8 cellular contexts compared by ENCODE assay signal in the genomic region with DNA sequence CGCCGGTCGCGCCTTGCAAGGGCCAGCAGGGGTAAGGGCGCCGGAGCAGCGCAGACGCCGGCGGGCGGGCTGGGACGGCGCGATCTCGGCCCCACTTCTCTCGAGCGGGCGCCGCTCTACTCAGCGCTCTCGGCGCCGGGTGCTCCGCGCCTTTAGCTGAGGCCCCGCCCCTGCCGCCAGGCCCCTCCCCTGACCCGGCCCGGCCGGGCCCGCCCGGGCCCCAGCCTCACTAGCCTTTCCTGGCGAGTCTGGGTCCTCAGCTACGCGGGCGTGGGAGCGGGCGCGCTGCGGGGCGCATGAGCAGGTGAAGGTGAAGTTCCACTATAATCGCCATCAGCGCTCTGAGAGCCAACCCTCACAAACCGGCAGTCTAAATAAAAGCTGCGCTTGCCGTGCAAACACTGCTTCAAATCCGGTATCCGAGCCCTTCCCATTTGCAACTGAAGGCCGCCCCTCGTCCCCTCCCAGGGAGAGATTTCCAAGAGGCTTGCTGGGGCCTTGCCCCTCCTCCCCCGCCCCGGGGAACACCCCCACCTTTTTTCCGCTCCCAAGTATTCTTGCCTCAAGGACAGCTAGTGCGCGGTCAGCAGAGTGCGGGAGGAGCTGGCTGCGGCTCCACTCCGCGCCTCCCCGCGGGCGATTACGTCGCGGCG. TPM values are rescaled to one million over a fixed set of nuclear protein-coding genes. Genes with fewer than 3 reads are reported as not detected.
A peak's percentile ranks its signal among the peaks of the same experiment; 100 is the strongest.
DNase-seq lines count a peak whose midpoint lies in the region; ATAC-seq, FAIRE-seq and TF ChIP-seq lines count a peak whose summit lies in the region.

A gene with protein sequence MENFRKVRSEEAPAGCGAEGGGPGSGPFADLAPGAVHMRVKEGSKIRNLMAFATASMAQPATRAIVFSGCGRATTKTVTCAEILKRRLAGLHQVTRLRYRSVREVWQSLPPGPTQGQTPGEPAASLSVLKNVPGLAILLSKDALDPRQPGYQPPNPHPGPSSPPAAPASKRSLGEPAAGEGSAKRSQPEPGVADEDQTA (minus strand): TSS at position 125 of the 653 bp plus-strand sequence. CDS start 189 bp downstream, outside the sequence.

- peak within 1 kb of the TSS; percentile 54 for H2AFZ ChIP-seq in neural progenitor cell (replicated peaks)

- no peaks in the 10 kb centered on the region for H3K36me3 Mint-ChIP-seq in neural progenitor cell

- DNase-seq in CD1c-positive myeloid dendritic cell (ENCODE audit: extremely low spot score): peak; percentile 70
- peak; percentile 74 for DNase-seq in HS-5 (ENCODE audit: low read depth)
- DNase-seq in RKO (ENCODE audit: low spot score): peak; percentile 91
- peak; percentile 31 to 59 (median 37) for DNase-seq in activated naive CD4-positive, alpha-beta T cell (lab: John Stamatoyannopoulos, UW)
- DNase-seq in frontal cortex (ENCODE audit: low spot score in 2 of 2): peak; percentile 79 to 82
- peak; percentile 87 for DNase-seq in neural progenitor cell (ENCODE audit: low spot score)
- peak; percentile 87 for DNase-seq in stomach

- H3F3A ChIP-seq in neural progenitor cell (ENCODE audit: low read depth): peaks cover 38% of the 10 kb centered on the region

- no peak within 1 kb of the TSS for H3K27ac Mint-ChIP-seq in neural progenitor cell

- peaks cover 73% of the 10 kb centered on the region for H3K27me3 ChIP-seq in neural progenitor cell
- H3K27me3 ChIP-seq in stomach: peaks cover 0 to 49% (median 0%) of the 10 kb centered on the region in 3 donors

- H3K9me3 Mint-ChIP-seq in neural progenitor cell: no peaks in the 10 kb centered on the region

- no peak for TF ChIP-seq POLR2A in stomach (IDR thresholded peaks at IDR 0.05)

- H3K27me3 Mint-ChIP-seq in neural progenitor cell (ENCODE audit: insufficient read depth, low read depth): peaks cover 47% of the 10 kb centered on the region

- ATAC-seq in GM19397 (IDR thresholded peaks at IDR 0.05; ENCODE audit: unreplicated experiment): peak; percentile 82

- WGBS in stomach, 5 donors: 0% methylated on average over 41 to 66 of the region's 66 CpGs

- H3K27ac ChIP-seq in neural progenitor cell (no peak within 1 kb of the TSS), stomach (peak within 1 kb of the TSS; percentile 78 to 95 (median 86))

- peak within 1 kb of the TSS; percentile 79 for H3K4me3 Mint-ChIP-seq in neural progenitor cell

- H3K9me3 ChIP-seq in neural progenitor cell (ENCODE audit: low read depth): no peaks in the 10 kb centered on the region
- no peaks in the 10 kb centered on the region for H3K9me3 ChIP-seq in stomach

- H4K20me1 ChIP-seq in neural progenitor cell (ENCODE audit: low read depth): peaks cover 11% of the 10 kb centered on the region

- intact Hi-C loops in stomach (cut with DNase I; ENCODE audit: low total_unique reads): no loop called here

- peaks cover 28% of the 10 kb centered on the region for H3K4me1 ChIP-seq in neural progenitor cell
- H3K4me1 ChIP-seq in stomach: peaks cover 46 to 68% (median 63%) of the 10 kb centered on the region in 4 donors

- H3K4me3 ChIP-seq in neural progenitor cell: peak within 1 kb of the TSS; percentile 49
- H3K4me3 ChIP-seq in stomach: peak within 1 kb of the TSS; percentile 54 to 79 (median 61)

- peak within 1 kb of the TSS; percentile 78 for H3K4me2 ChIP-seq in neural progenitor cell

- TF ChIP-seq CTCF in neural progenitor cell (IDR thresholded peaks at IDR 0.05) (no peak), stomach (IDR thresholded peaks at IDR 0.05) (no peak)

- no peaks in the 10 kb centered on the region for H3K36me3 ChIP-seq in neural progenitor cell
- H3K36me3 ChIP-seq in stomach: no peaks in the 10 kb centered on the region

- no peak for TF ChIP-seq EP300 in stomach (IDR thresholded peaks at IDR 0.05)

- FAIRE-seq in frontal cortex (lab: Jason Lieb, UNC): no peak

- peaks cover 24% of the 10 kb centered on the region for H3K4me1 Mint-ChIP-seq in neural progenitor cell

- no peaks in the 10 kb centered on the region for H3K79me2 ChIP-seq in neural progenitor cell (ENCODE audit: low read depth)

- H3K9ac ChIP-seq in neural progenitor cell: no peak within 1 kb of the TSS

RNA-seq across cellular contexts. Expression of the gene that starts here (rescaled TPM):
- total RNA-seq in frontal cortex: 7.3 TPM
- 2.5 and 7.2 TPM in 2 replicates for total RNA-seq in neural progenitor cell (ENCODE audit: low replicate concordance)
- total RNA-seq in stomach: 10 to 100 TPM in 1 of 5 donors, 1 to 10 TPM in 4; 2.8 to 59.4 (median 7.6) TPM
- polyA plus RNA-seq in stomach: 10 to 100 TPM in 1 of 3 donors, 1 to 10 TPM in 2; 8.7 to 10.1 (median 9.3) TPM

Comparison
In these comparisons a context has a peak if more than half of its experiments do, and no peak if none do; other contexts are left out.
1. DNase-seq: peak in every context shown above with its lines; median percentile 91 in RKO; 87 in neural progenitor cell; 87 in stomach; 80 in frontal cortex; 74 in HS-5; 70 in CD1c-positive myeloid dendritic cell; 37 in activated naive CD4-positive, alpha-beta T cell.